20 cellular contexts compared by ENCODE assay signal in the genomic region with DNA sequence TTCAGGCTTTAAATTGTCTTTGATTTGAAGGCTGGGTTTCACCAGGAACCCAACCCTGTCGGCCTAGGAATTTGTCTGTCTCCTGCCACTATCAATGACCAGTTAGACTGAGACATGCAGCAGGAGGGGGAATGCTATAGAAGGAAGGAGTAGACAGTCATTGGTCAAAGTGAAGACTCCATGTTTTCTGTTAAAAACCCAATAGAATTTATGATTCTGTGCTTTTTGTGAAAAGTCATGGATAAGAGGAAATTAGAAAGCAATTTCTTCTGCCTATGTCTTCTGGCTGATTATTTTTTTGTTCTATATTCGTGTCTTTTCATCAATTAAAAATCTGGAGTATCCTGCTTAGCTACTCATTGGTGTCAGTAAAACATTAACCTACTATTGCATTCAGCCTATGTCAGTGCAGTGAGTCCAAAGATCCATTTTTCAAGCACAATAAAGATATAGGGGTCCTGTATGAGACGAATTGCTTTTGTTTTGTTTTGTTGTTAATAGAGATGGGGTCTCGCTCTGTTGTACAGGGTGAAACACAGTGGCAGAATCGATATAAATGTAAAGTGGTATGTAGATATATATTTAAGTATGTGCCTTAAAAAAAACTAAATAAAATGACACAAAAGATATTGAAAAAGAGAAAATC. TPM values are rescaled to one million over a fixed set of nuclear protein-coding genes. Genes with fewer than 3 reads are reported as not detected.
DNase-seq lines count a peak whose midpoint lies in the region; ATAC-seq and TF ChIP-seq lines count a peak whose summit lies in the region.
"Had no signal": no experiment of that assay in that cellular context is flagged by ENCODE, and none has a peak within 500 bp of the region (broad histone marks: within the 10 kb centered on the region; RNA-seq: fewer than 3 reads in every experiment).

No MANE protein-coding gene starts in this region.

- H3K4me1 Mint-ChIP-seq in Caco-2 (ENCODE audit: low read depth, unreplicated experiment): peaks cover 18% of the 10 kb centered on the region
- H3K4me1 Mint-ChIP-seq in nephron: no peaks in the 10 kb centered on the region
- H3K4me1 Mint-ChIP-seq: CD4-positive, CD25-positive, alpha-beta regulatory T cell had no signal

- H3K27me3 Mint-ChIP-seq in Caco-2 (ENCODE audit: insufficient read depth, unreplicated experiment) (no peaks in the 10 kb centered on the region), nephron (ENCODE audit: low read depth) (no peaks in the 10 kb centered on the region)
- H3K27me3 Mint-ChIP-seq: CD4-positive, CD25-positive, alpha-beta regulatory T cell had no signal

- no peak overlapping the region for H3K4me3 ChIP-seq in Caco-2 (ENCODE audit: low read depth, low read length)
- no peak overlapping the region for H3K4me3 ChIP-seq in IMR-90 (ENCODE audit: insufficient read depth, low read depth, low read length)
- H3K4me3 ChIP-seq in uterus: no peak overlapping the region
- H3K4me3 ChIP-seq: GM23248 had no signal

- no peak overlapping the region for H3K56ac ChIP-seq in IMR-90 (ENCODE audit: extremely low read depth, insufficient read depth, low read length)

- H3K27ac Mint-ChIP-seq in Caco-2 (ENCODE audit: unreplicated experiment): peak overlapping the region; percentile 63
- H3K27ac Mint-ChIP-seq in nephron: peak overlapping the region in 2 of 3 experiments; percentile 19 to 88
- H3K27ac Mint-ChIP-seq: CD4-positive, CD25-positive, alpha-beta regulatory T cell had no signal

- H3K36me3 Mint-ChIP-seq in Caco-2 (ENCODE audit: insufficient read depth, unreplicated experiment) (no peaks in the 10 kb centered on the region), nephron (ENCODE audit: low read depth) (no peaks in the 10 kb centered on the region)
- H3K36me3 Mint-ChIP-seq: CD4-positive, CD25-positive, alpha-beta regulatory T cell had no signal

- no peak overlapping the region for H2AK9ac ChIP-seq in IMR-90 (replicated peaks; ENCODE audit: low read depth, low read length, poor library complexity)

- TF ChIP-seq CTCF in Caco-2 (IDR thresholded peaks at IDR 0.05; ENCODE audit: insufficient read depth in 1 of 2, low read depth in 1 of 2, low read length in 1 of 2, severe bottlenecking in 1 of 2, unreplicated experiment in 1 of 2) (no peak), IMR-90 (conservative IDR thresholded peaks at IDR 0.05; ENCODE audit: low read depth, low read length) (no peak), foreskin keratinocyte (conservative IDR thresholded peaks at IDR 0.05) (no peak), nephron (IDR thresholded peaks at IDR 0.05; ENCODE audit: unreplicated experiment in 3 of 3) (no peak), uterus (IDR thresholded peaks at IDR 0.05) (no peak)

- in situ Hi-C loops in IMR-90 (cut with MboI; ENCODE audit: low sequenced_read_pairs): no loop called here

- no peak overlapping the region for H3K4me2 ChIP-seq in IMR-90 (ENCODE audit: low read depth, low read length)

- H3K27me3 ChIP-seq in Caco-2 (replicated peaks; ENCODE audit: control insufficient read depth, insufficient read depth, low read length) (no peaks in the 10 kb centered on the region; the same call in 1 of the 2 replicates), IMR-90 (ENCODE audit: control insufficient read depth, insufficient read depth, low read length) (no peaks in the 10 kb centered on the region), foreskin keratinocyte (no peaks in the 10 kb centered on the region), uterus (no peaks in the 10 kb centered on the region)

- BruUV-seq in Caco-2 (replicated peaks; lab: Mats Ljungman, UMichigan): no TSS peak
- no TSS peak for BruUV-seq in IMR-90 (replicated peaks; lab: Mats Ljungman, UMichigan)

- H3K79me1 ChIP-seq in IMR-90 (ENCODE audit: low read depth in 1 of 2, low read length in 2 of 2): no peaks in the 10 kb centered on the region

- H3K9ac ChIP-seq in IMR-90 (ENCODE audit: low read depth, low read length): no peak overlapping the region
- H3K9ac ChIP-seq: GM23248 had no signal

- H3K9me3 ChIP-seq in Caco-2 (peaks cover 7% of the 10 kb centered on the region; the same call in 1 of the 2 replicates), IMR-90 (ENCODE audit: control insufficient read depth, insufficient read depth, low read length) (no peaks in the 10 kb centered on the region), uterus (no peaks in the 10 kb centered on the region)

- CTCF ChIA-PET in Caco-2 (lab: Charles Lee) (no interaction called here), IMR-90 (lab: Yijun Ruan, JAX) (no interaction called here)

- H2BK15ac ChIP-seq in IMR-90 (ENCODE audit: low read depth, low read length): no peak overlapping the region; the same call in 2 of the 3 replicates

- no peak overlapping the region; the same call in 1 of the 2 replicates for H2AK5ac ChIP-seq in IMR-90 (ENCODE audit: low read depth, low read length)

- POLR2A ChIA-PET in Caco-2 (lab: Charles Lee): no interaction called here
- POLR2A ChIA-PET in IMR-90 (lab: Charles Lee; ENCODE audit: unreplicated experiment): no interaction called here

- TF ChIP-seq POLR2A in IMR-90 (IDR thresholded peaks at IDR 0.05; ENCODE audit: low read depth, low read length): no peak
- no peak for TF ChIP-seq POLR2A in uterus (IDR thresholded peaks at IDR 0.05)

- no peaks in the 10 kb centered on the region for H4K20me1 ChIP-seq in IMR-90 (ENCODE audit: insufficient read depth, low read length)

- DNase-seq in Caco-2: no peak
- no peak for DNase-seq in IMR-90
- no peak for DNase-seq in foreskin keratinocyte
- DNase-seq in uterus: no peak
- DNase-seq in stimulated activated CD4-positive, alpha-beta T cell treated with anti-CD3 and anti-CD28 coated beads, Interleukin-15, amount 100 ng/mL, for 24 hours: no peak
- no peak for DNase-seq in NCI-H1105 (lab: John Stamatoyannopoulos, UW)
- DNase-seq: AML-193; CD4-positive, CD25-positive, alpha-beta regulatory T cell; DMS79; GM23248; HCEC 1CT; KBM-7; NCI-H1436 treated with DMSO at 0.1 percent for 48 hours; NCI-H2029 treated with DMSO at 0.1 percent for 48 hours; NCI-H2171 treated with DMSO at 0.1 percent for 48 hours; NCI-H748 treated with DMSO at 0.1 percent for 48 hours; PC-3 had no signal

- H3K9me1 ChIP-seq in IMR-90 (ENCODE audit: insufficient read depth, low read length): 0 out of 2 replicates have a peak, but pooled peaks cover 2% of the 10 kb centered on the region

- no peak overlapping the region for H2BK5ac ChIP-seq in IMR-90 (ENCODE audit: low read depth, low read length, poor library complexity, severe bottlenecking)

- intact Hi-C loops in Caco-2 (cut with micrococcal nuclease; ENCODE audit: unreplicated experiment) (no loop called here), IMR-90 (cut with micrococcal nuclease) (no loop called here), uterus (cut with DNase I; ENCODE audit: low total_unique reads) (no loop called here)

- no peak for TF ChIP-seq RAD21 in IMR-90 (IDR thresholded peaks at IDR 0.05; ENCODE audit: low read length)

- H2BK20ac ChIP-seq in IMR-90 (ENCODE audit: low read depth, low read length): no peak overlapping the region

- H3K4ac ChIP-seq in IMR-90 (ENCODE audit: low read depth, low read length): no peak overlapping the region

- H3K4me1 ChIP-seq in Caco-2 (peaks cover 23% of the 10 kb centered on the region), IMR-90 (ENCODE audit: control insufficient read depth, insufficient read depth, low read length) (peaks cover 6% of the 10 kb centered on the region; the same call in 1 of the 2 replicates), foreskin keratinocyte (peaks cover 46% of the 10 kb centered on the region), uterus (no peaks in the 10 kb centered on the region)

- no peak overlapping the region for H3K18ac ChIP-seq in IMR-90 (ENCODE audit: low read depth, low read length)

- H3K4me3 Mint-ChIP-seq in Caco-2 (ENCODE audit: unreplicated experiment) (peak overlapping the region; percentile 39), nephron (no peak overlapping the region)
- H3K4me3 Mint-ChIP-seq: CD4-positive, CD25-positive, alpha-beta regulatory T cell had no signal

- H3K27ac ChIP-seq in IMR-90 (ENCODE audit: insufficient read depth, low read length) (no peak overlapping the region), foreskin keratinocyte (peak overlapping the region; percentile 99), uterus (no peak overlapping the region)
- H3K27ac ChIP-seq: GM23248, HL-60 had no signal

- no peak overlapping the region for H3K23ac ChIP-seq in IMR-90 (ENCODE audit: low read depth, low read length)

- no peak overlapping the region for H3K14ac ChIP-seq in IMR-90 (replicated peaks; ENCODE audit: low read depth, low read length)

- H3K9me3 Mint-ChIP-seq in Caco-2 (ENCODE audit: unreplicated experiment) (peaks cover 8% of the 10 kb centered on the region), nephron (no peaks in the 10 kb centered on the region)

- WGBS in IMR-90 (ENCODE audit: extremely low coverage in 2 of 2, insufficient read length in 1 of 2), 2 experiments: no CpG with 5 or more reads among the region's 5 CpGs

- ATAC-seq in IMR-90 (ENCODE audit: low read depth): no peak
- ATAC-seq in foreskin keratinocyte: no peak
- ATAC-seq: PC-3 had no signal

- H2BK120ac ChIP-seq in IMR-90 (ENCODE audit: low read depth, low read length): 0 out of 2 replicates have a peak overlapping the region, but pooled peaks have one; percentile 14

- no peak overlapping the region for H2AFZ ChIP-seq in IMR-90 (replicated peaks; ENCODE audit: low read length, poor library complexity)
- H2AFZ ChIP-seq: GM23248 had no signal

- H4K91ac ChIP-seq in IMR-90 (ENCODE audit: insufficient read depth, low read depth, low read length): peak overlapping the region; percentile 24; the same call in 1 of the 2 replicates

- H3K36me3 ChIP-seq in Caco-2 (ENCODE audit: control insufficient read depth, insufficient read depth, low read length) (no peaks in the 10 kb centered on the region; the same call in 1 of the 2 replicates), IMR-90 (ENCODE audit: control insufficient read depth, insufficient read depth, low read length) (no peaks in the 10 kb centered on the region), uterus (no peaks in the 10 kb centered on the region)

- dilution Hi-C loops in IMR-90 (cut with HindIII; ENCODE audit: low sequenced_read_pairs, unreplicated experiment): no loop called here

- H4K5ac ChIP-seq in IMR-90 (ENCODE audit: low read depth, low read length): no peak overlapping the region

- no peak overlapping the region for H4K8ac ChIP-seq in IMR-90 (ENCODE audit: low read depth in 2 of 2, low read length in 2 of 2)

TF ChIP-seq in IMR-90, 13 proteins besides CTCF, POLR2A, EP300 and RAD21 (continues in another document):
- TF ChIP-seq RCOR1 (IDR thresholded peaks at IDR 0.05; ENCODE audit: insufficient replicate concordance, low read length) (no peak), MAFK (IDR thresholded peaks at IDR 0.05; ENCODE audit: low read depth, low read length) (no peak), MAZ (IDR thresholded peaks at IDR 0.05; ENCODE audit: borderline replicate concordance, low read depth, low read length) (no peak)

RNA-seq across cellular contexts. Expression of a gene that starts 7.9 kb away (rescaled TPM):
- 4.3 and 5.2 TPM in 2 replicates for total RNA-seq in Caco-2 (2022)
- total RNA-seq in IMR-90 (2012; rRNA removed): 2.2 and 2.9 TPM in 2 replicates
- polyA plus RNA-seq in IMR-90 (2012; rRNA removed): 0.53 and 0.75 TPM in 2 replicates
- polyA plus RNA-seq in IMR-90 (2012; cell fraction: cytosol; rRNA removed): 0.13 and 0.26 TPM in 2 replicates
- polyA plus RNA-seq in IMR-90 (2012; cell fraction: nucleus; rRNA removed; ENCODE audit: low replicate concordance): 0.04 and 0.56 TPM in 2 replicates
- 0.39 and 3.6 TPM in 2 replicates for total RNA-seq in foreskin keratinocyte
- 0.12 and 2.6 TPM in 2 replicates for polyA plus RNA-seq in foreskin keratinocyte
- 1 to 10 TPM in 3 of 4 donors, not detected in 1; 1.9 to 5.3 (median 2.1) TPM for total RNA-seq in uterus
- total RNA-seq: CD4-positive, CD25-positive, alpha-beta regulatory T cell; G401; GM23248 had no signal
- polyA plus RNA-seq: GM23248 had no signal
